In genomic region chr2:44763275-44763674, GRCh38 we compare ENCODE assay signal across 9 cellular contexts.
"Had no signal": no experiment of that assay in that cellular context is flagged by ENCODE, and none has a peak within 500 bp of the region (broad histone marks: within the 10 kb centered on the region; RNA-seq: fewer than 3 reads in every experiment).

No MANE protein-coding gene starts in this region.

- DNase-seq: GM23248, GOT3, H9, HCEC 1CT, IMR-90, KG1 had no signal

- ATAC-seq: K562 had no signal

- H3K4me3 Mint-ChIP-seq: H9 had no signal

- H3K9ac ChIP-seq: GM23248 had no signal

- FAIRE-seq: H54, HTR-8/SVneo, K562 had no signal

- H2AFZ ChIP-seq: GM23248 had no signal

- H3K9me3 Mint-ChIP-seq: H9 had no signal

- H3K27ac ChIP-seq: GM23248 had no signal

- H3K4me3 ChIP-seq: GM23248, K562 had no signal
